1 cellular context compared by ENCODE assay signal in genomic region chr1:230127105-230128054, GRCh38.
TF ChIP-seq lines count a peak whose summit lies in the region.

No MANE protein-coding gene starts in this region.

TF ChIP-seq in K562, 482 proteins besides CTCF, POLR2A, EP300 and RAD21 (continued from another document and continues in another):
- peak; percentile 30; the same call in 1 of the 2 replicates for TF ChIP-seq RNF219 (CRISPR knock-in tag; IDR thresholded peaks at IDR 0.05)
- no peak for TF ChIP-seq ZC3H4 (CRISPR knock-in tag; IDR thresholded peaks at IDR 0.05; ENCODE audit: borderline replicate concordance)
- no peak for TF ChIP-seq PHB (CRISPR knock-in tag; IDR thresholded peaks at IDR 0.05)
- peak; percentile 71 to 97 for TF ChIP-seq TBL1XR1 (IDR thresholded peaks at IDR 0.05; ENCODE audit: low read length in 2 of 2)
- TF ChIP-seq MAFG (tag; conservative IDR thresholded peaks at IDR 0.05): peak; percentile 97
- TF ChIP-seq YY1 (IDR thresholded peaks at IDR 0.05; ENCODE audit: borderline replicate concordance in 1 of 3, control insufficient read depth in 1 of 3, extremely low read depth in 1 of 3, insufficient read depth in 3 of 3, insufficient read length in 1 of 3, insufficient replicate concordance in 2 of 3, low read depth in 1 of 3, low read length in 2 of 3): peak in 1 of 3 experiments; percentile 20
- peak; percentile 50 for TF ChIP-seq SMAD4 (CRISPR knock-in tag; conservative IDR thresholded peaks at IDR 0.05)
- no peak for TF ChIP-seq ARHGAP35 (IDR thresholded peaks at IDR 0.05; ENCODE audit: partially characterized antibody)
- TF ChIP-seq ZBTB17 (CRISPR knock-in tag; IDR thresholded peaks at IDR 0.05): no peak
- TF ChIP-seq STAT6 (CRISPR knock-in tag; IDR thresholded peaks at IDR 0.05): no peak
- no peak for TF ChIP-seq ZNF232 (CRISPR knock-in tag; IDR thresholded peaks at IDR 0.05)
- TF ChIP-seq SRSF3 (IDR thresholded peaks at IDR 0.05; ENCODE audit: insufficient read depth, low read length): no peak
- TF ChIP-seq, protein P1, sequence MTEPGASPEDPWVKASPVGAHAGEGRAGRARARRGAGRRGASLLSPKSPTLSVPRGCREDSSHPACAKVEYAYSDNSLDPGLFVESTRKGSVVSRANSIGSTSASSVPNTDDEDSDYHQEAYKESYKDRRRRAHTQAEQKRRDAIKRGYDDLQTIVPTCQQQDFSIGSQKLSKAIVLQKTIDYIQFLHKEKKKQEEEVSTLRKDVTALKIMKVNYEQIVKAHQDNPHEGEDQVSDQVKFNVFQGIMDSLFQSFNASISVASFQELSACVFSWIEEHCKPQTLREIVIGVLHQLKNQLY (CRISPR knock-in tag; conservative IDR thresholded peaks at IDR 0.05): no peak
- peak; percentile 90; the same call in 1 of the 2 replicates for TF ChIP-seq CTBP1 (IDR thresholded peaks at IDR 0.05; ENCODE audit: borderline replicate concordance)
- peak; percentile 86; the same call in 1 of the 2 replicates for TF ChIP-seq TRIM28 (IDR thresholded peaks at IDR 0.05)
- TF ChIP-seq CEBPG (CRISPR knock-in tag; IDR thresholded peaks at IDR 0.05): peak; percentile 90
- TF ChIP-seq CEBPG (tag; conservative IDR thresholded peaks at IDR 0.05 in 1 of 2, IDR thresholded peaks at IDR 0.05 in 1 of 2): peak; percentile 62 to 95; a peak in 3 of 4 replicates
- peak in 1 of 2 experiments; percentile 20 for TF ChIP-seq E2F6 (IDR thresholded peaks at IDR 0.05; ENCODE audit: borderline replicate concordance in 1 of 2, extremely low read depth in 1 of 2, insufficient read depth in 1 of 2, insufficient read length in 1 of 2, low read depth in 1 of 2, low read length in 1 of 2, poor library complexity in 1 of 2, severe bottlenecking in 1 of 2)
- TF ChIP-seq, protein P2, sequence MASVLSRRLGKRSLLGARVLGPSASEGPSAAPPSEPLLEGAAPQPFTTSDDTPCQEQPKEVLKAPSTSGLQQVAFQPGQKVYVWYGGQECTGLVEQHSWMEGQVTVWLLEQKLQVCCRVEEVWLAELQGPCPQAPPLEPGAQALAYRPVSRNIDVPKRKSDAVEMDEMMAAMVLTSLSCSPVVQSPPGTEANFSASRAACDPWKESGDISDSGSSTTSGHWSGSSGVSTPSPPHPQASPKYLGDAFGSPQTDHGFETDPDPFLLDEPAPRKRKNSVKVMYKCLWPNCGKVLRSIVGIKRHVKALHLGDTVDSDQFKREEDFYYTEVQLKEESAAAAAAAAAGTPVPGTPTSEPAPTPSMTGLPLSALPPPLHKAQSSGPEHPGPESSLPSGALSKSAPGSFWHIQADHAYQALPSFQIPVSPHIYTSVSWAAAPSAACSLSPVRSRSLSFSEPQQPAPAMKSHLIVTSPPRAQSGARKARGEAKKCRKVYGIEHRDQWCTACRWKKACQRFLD (CRISPR knock-in tag; IDR thresholded peaks at IDR 0.05): peak; percentile 74; the same call in 1 of the 2 replicates
- TF ChIP-seq ETV6 (IDR thresholded peaks at IDR 0.05; ENCODE audit: borderline replicate concordance in 1 of 2, low read depth in 2 of 2, low read length in 1 of 2): peak in 1 of 2 experiments; percentile 58; a peak in 1 of 4 replicates
- no peak for TF ChIP-seq ETV6 (CRISPR knock-in tag; IDR thresholded peaks at IDR 0.05; ENCODE audit: borderline replicate concordance)
- TF ChIP-seq ZNF354B (CRISPR knock-in tag; IDR thresholded peaks at IDR 0.05): no peak
- 0 out of 2 replicates have a peak, but pooled peaks have one; percentile 52 for TF ChIP-seq ETV1 (tag; conservative IDR thresholded peaks at IDR 0.05; ENCODE audit: low read depth)
- TF ChIP-seq TFAP4 (CRISPR knock-in tag; IDR thresholded peaks at IDR 0.05; ENCODE audit: borderline replicate concordance): peak; percentile 88
- TF ChIP-seq, protein P3, sequence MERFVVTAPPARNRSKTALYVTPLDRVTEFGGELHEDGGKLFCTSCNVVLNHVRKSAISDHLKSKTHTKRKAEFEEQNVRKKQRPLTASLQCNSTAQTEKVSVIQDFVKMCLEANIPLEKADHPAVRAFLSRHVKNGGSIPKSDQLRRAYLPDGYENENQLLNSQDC (CRISPR knock-in tag; IDR thresholded peaks at IDR 0.05): no peak
- TF ChIP-seq ZNF133 (CRISPR knock-in tag; IDR thresholded peaks at IDR 0.05): no peak
- TF ChIP-seq HNRNPL (IDR thresholded peaks at IDR 0.05; ENCODE audit: low read depth, low read length): no peak
- TF ChIP-seq ZNF699 (CRISPR knock-in tag; IDR thresholded peaks at IDR 0.05; ENCODE audit: insufficient replicate concordance): no peak
- TF ChIP-seq ZNF253 (CRISPR knock-in tag; conservative IDR thresholded peaks at IDR 0.05): no peak
- no peak for TF ChIP-seq SMAD3 (CRISPR knock-in tag; conservative IDR thresholded peaks at IDR 0.05)
- peak; percentile 55 to 74; a peak in 3 of 4 replicates for TF ChIP-seq MAZ (CRISPR knock-in tag; conservative IDR thresholded peaks at IDR 0.05 in 1 of 2, IDR thresholded peaks at IDR 0.05 in 1 of 2)
- TF ChIP-seq PRPF4 (IDR thresholded peaks at IDR 0.05; ENCODE audit: insufficient read depth, low read depth, low read length, poor library complexity, severe bottlenecking): no peak
- no peak; the same call in 1 of the 2 replicates for TF ChIP-seq KHSRP (IDR thresholded peaks at IDR 0.05)
- TF ChIP-seq, protein P4, sequence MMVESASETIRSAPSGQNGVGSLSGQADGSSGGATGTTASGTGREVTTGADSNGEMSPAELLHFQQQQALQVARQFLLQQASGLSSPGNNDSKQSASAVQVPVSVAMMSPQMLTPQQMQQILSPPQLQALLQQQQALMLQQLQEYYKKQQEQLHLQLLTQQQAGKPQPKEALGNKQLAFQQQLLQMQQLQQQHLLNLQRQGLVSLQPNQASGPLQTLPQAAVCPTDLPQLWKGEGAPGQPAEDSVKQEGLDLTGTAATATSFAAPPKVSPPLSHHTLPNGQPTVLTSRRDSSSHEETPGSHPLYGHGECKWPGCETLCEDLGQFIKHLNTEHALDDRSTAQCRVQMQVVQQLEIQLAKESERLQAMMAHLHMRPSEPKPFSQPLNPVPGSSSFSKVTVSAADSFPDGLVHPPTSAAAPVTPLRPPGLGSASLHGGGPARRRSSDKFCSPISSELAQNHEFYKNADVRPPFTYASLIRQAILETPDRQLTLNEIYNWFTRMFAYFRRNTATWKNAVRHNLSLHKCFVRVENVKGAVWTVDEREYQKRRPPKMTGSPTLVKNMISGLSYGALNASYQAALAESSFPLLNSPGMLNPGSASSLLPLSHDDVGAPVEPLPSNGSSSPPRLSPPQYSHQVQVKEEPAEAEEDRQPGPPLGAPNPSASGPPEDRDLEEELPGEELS (CRISPR knock-in tag; IDR thresholded peaks at IDR 0.05; ENCODE audit: borderline replicate concordance): no peak
- TF ChIP-seq, protein P5, sequence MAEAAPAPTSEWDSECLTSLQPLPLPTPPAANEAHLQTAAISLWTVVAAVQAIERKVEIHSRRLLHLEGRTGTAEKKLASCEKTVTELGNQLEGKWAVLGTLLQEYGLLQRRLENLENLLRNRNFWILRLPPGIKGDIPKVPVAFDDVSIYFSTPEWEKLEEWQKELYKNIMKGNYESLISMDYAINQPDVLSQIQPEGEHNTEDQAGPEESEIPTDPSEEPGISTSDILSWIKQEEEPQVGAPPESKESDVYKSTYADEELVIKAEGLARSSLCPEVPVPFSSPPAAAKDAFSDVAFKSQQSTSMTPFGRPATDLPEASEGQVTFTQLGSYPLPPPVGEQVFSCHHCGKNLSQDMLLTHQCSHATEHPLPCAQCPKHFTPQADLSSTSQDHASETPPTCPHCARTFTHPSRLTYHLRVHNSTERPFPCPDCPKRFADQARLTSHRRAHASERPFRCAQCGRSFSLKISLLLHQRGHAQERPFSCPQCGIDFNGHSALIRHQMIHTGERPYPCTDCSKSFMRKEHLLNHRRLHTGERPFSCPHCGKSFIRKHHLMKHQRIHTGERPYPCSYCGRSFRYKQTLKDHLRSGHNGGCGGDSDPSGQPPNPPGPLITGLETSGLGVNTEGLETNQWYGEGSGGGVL (CRISPR knock-in tag; IDR thresholded peaks at IDR 0.05): 0 out of 2 replicates have a peak, but pooled peaks have one; percentile 42
- peak; percentile 66 for TF ChIP-seq TFE3 (CRISPR knock-in tag; IDR thresholded peaks at IDR 0.05)
- no peak for TF ChIP-seq YBX1 (IDR thresholded peaks at IDR 0.05)
- TF ChIP-seq SRF (CRISPR knock-in tag; IDR thresholded peaks at IDR 0.05): no peak; a peak in 1 of 4 replicates
- TF ChIP-seq REST (CRISPR knock-in tag; IDR thresholded peaks at IDR 0.05; ENCODE audit: low read depth): no peak
